Comparison of ENCODE assay signal across 16 cellular contexts in genomic region chr17:29578626-29579485, GRCh38. TPM values are rescaled to one million over a fixed set of nuclear protein-coding genes. Genes with fewer than 3 reads are reported as not detected.
DNase-seq lines count a peak whose midpoint lies in the region; FAIRE-seq and TF ChIP-seq lines count a peak whose summit lies in the region.
"Had no signal": no experiment of that assay in that cellular context is flagged by ENCODE, and none has a peak within 500 bp of the region (broad histone marks: within the 10 kb centered on the region; RNA-seq: fewer than 3 reads in every experiment).

No MANE protein-coding gene starts in this region.

- H3K36me3 Mint-ChIP-seq in activated T-cell treated with anti-CD3 and anti-CD28 coated beads, Interleukin-2, amount 50 U/mL, for 24 hours (ENCODE audit: low read depth) = peaks cover 100% of the 10 kb centered on the region
- peaks cover 38% of the 10 kb centered on the region for H3K36me3 Mint-ChIP-seq in MCF 10A (ENCODE audit: insufficient read depth, unreplicated experiment)

- 87 to 88% methylated on average over 13 to 14 of the region's 14 CpGs for WGBS in tibial nerve, 2 donors

- no peaks in the 10 kb centered on the region for H3K27me3 Mint-ChIP-seq in activated T-cell treated with anti-CD3 and anti-CD28 coated beads, Interleukin-2, amount 50 U/mL, for 24 hours
- H3K27me3 Mint-ChIP-seq in MCF 10A (ENCODE audit: insufficient read depth, unreplicated experiment) = no peaks in the 10 kb centered on the region

- TF ChIP-seq POLR2A in GM12892 (IDR thresholded peaks at IDR 0.05; ENCODE audit: low read depth, low read length) = no peak
- no peak for TF ChIP-seq POLR2A in tibial nerve (IDR thresholded peaks at IDR 0.05)

- TF ChIP-seq CTCF in osteoblast (IDR thresholded peaks at IDR 0.05; ENCODE audit: extremely low read depth, low read depth, low read length) = no peak
- no peak for TF ChIP-seq CTCF in tibial nerve (IDR thresholded peaks at IDR 0.05)
- no peak for TF ChIP-seq CTCF in MCF 10A (IDR thresholded peaks at IDR 0.05; ENCODE audit: unreplicated experiment)

- peaks cover 29% of the 10 kb centered on the region for H3K79me2 ChIP-seq in osteoblast (ENCODE audit: insufficient read depth, low read length)

- peaks cover 25% of the 10 kb centered on the region for H3K4me1 Mint-ChIP-seq in activated T-cell treated with anti-CD3 and anti-CD28 coated beads, Interleukin-2, amount 50 U/mL, for 24 hours (ENCODE audit: low read depth)
- peaks cover 28% of the 10 kb centered on the region for H3K4me1 Mint-ChIP-seq in MCF 10A (ENCODE audit: insufficient read depth, unreplicated experiment)

- H3K27ac ChIP-seq in caudate nucleus (ENCODE audit: low read depth, low read length) (peak overlapping the region; percentile 63), osteoblast (ENCODE audit: low read depth, low read length) (no peak overlapping the region), tibial nerve (peak overlapping the region in 2 of 4 donors; percentile 62 to 93)

- H3K4me3 ChIP-seq in osteoblast (ENCODE audit: insufficient read depth, low read length) (no peak overlapping the region), tibial nerve (no peak overlapping the region)
- H3K4me3 ChIP-seq: MG63 had no signal

- no peak overlapping the region for H2AFZ ChIP-seq in osteoblast (ENCODE audit: low read length)

- intact Hi-C loops in MCF 10A (cut with micrococcal nuclease) = no loop called here

- DNase-seq in activated T-cell treated with anti-CD3 and anti-CD28 coated beads, Interleukin-2, amount 50 U/mL, for 24 hours = no peak
- no peak for DNase-seq in activated T-cell treated with anti-CD3 and anti-CD28 coated beads for 4 hours
- DNase-seq in GM12892 (ENCODE audit: insufficient read length) = peak; percentile 5
- no peak for DNase-seq in caudate nucleus (lab: John Stamatoyannopoulos, UW)
- DNase-seq in osteoblast (ENCODE audit: insufficient read length, low spot score, missing footprints) = peak; percentile 77
- DNase-seq in tibial nerve (ENCODE audit: low spot score in 2 of 2) = no peak
- no peak for DNase-seq in occipital lobe (lab: John Stamatoyannopoulos, UW)
- DNase-seq in MCF 10A (ENCODE audit: unreplicated experiment) = no peak
- DNase-seq: 8988T, DMS153, GOT3, HFFc6, KG1, NCI-H1092 treated with DMSO at 0.1 percent for 48 hours, NCI-H446 had no signal

- H3K9me3 Mint-ChIP-seq in activated T-cell treated with anti-CD3 and anti-CD28 coated beads, Interleukin-2, amount 50 U/mL, for 24 hours = no peaks in the 10 kb centered on the region
- no peaks in the 10 kb centered on the region for H3K9me3 Mint-ChIP-seq in MCF 10A (ENCODE audit: unreplicated experiment)
- H3K9me3 Mint-ChIP-seq: HFFc6 had no signal

- H4K20me1 ChIP-seq in osteoblast (ENCODE audit: insufficient read depth, low read length) = peaks cover 32% of the 10 kb centered on the region

- no TSS peak for BruUV-seq in MCF 10A (replicated peaks; lab: Mats Ljungman, UMichigan)

- POLR2A ChIA-PET in MCF 10A (lab: Yijun Ruan, JAX) = interaction anchor here (0.8 to 0.9 kb wide), 2 partner anchors 9 to 13 kb away, joined by 3 to 4 read pairs; no protein-coding TSS in a partner anchor

- H3K4me1 ChIP-seq in osteoblast (ENCODE audit: insufficient read depth, low read length) = peaks cover 10% of the 10 kb centered on the region
- H3K4me1 ChIP-seq in tibial nerve = peaks cover 0 to 77% (median 19%) of the 10 kb centered on the region in 4 donors

- no peaks in the 10 kb centered on the region for H3K27me3 ChIP-seq in osteoblast (ENCODE audit: insufficient read depth, low read length)
- no peaks in the 10 kb centered on the region for H3K27me3 ChIP-seq in tibial nerve
- H3K27me3 ChIP-seq: MG63 had no signal

- no peak for FAIRE-seq in GM12892 (lab: Jason Lieb, UNC)

- no peak overlapping the region for H3K4me3 Mint-ChIP-seq in activated T-cell treated with anti-CD3 and anti-CD28 coated beads, Interleukin-2, amount 50 U/mL, for 24 hours
- no peak overlapping the region for H3K4me3 Mint-ChIP-seq in MCF 10A (ENCODE audit: unreplicated experiment)
- H3K4me3 Mint-ChIP-seq: HFFc6 had no signal

- H3K36me3 ChIP-seq in osteoblast (ENCODE audit: insufficient read depth, low read length) (peaks cover 41% of the 10 kb centered on the region), tibial nerve (peaks cover 3 to 87% (median 26%) of the 10 kb centered on the region in 3 donors)

- peak overlapping the region; percentile 27 for H3K27ac Mint-ChIP-seq in activated T-cell treated with anti-CD3 and anti-CD28 coated beads, Interleukin-2, amount 50 U/mL, for 24 hours
- no peak overlapping the region for H3K27ac Mint-ChIP-seq in MCF 10A (ENCODE audit: low read depth, unreplicated experiment)
- H3K27ac Mint-ChIP-seq: HFFc6 had no signal

- CTCF ChIA-PET in MCF 10A (lab: Yijun Ruan, JAX) = interaction anchor here (0.6 to 6.8 kb wide), 10 partner anchors 9 to 462 kb away, joined by 3 to 89 read pairs (median 5); partner anchors contain the start of genes ABHD15, ANKRD13B, SSH2 and TP53I13

- H3K9me3 ChIP-seq in osteoblast (ENCODE audit: low read depth, low read length) (no peaks in the 10 kb centered on the region), tibial nerve (no peaks in the 10 kb centered on the region)
- H3K9me3 ChIP-seq: MG63 had no signal

- no peak for TF ChIP-seq EP300 in tibial nerve (IDR thresholded peaks at IDR 0.05)

- no peak overlapping the region for H3K4me2 ChIP-seq in osteoblast (ENCODE audit: insufficient read depth, low read length)

RNA-seq across cellular contexts. Expression of gene TP53I13, which starts 10.4 kb away (rescaled TPM):
- polyA plus RNA-seq in GM12892 (2012; ENCODE audit: missing spikeins) = 12.3 TPM
- total RNA-seq in osteoblast (57.2 and 57.5 TPM in 2 replicates), tibial nerve (100 to 1,000 TPM; 119 to 188 (median 152) TPM), occipital lobe (6.9 TPM), MCF 10A (2022) (29.6 and 34.5 TPM in 2 replicates)

RNA-seq across cellular contexts. Expression of gene GIT1, which starts 10.6 kb away (rescaled TPM):
- 14.8 TPM for polyA plus RNA-seq in GM12892 (2012; ENCODE audit: missing spikeins)
- total RNA-seq in osteoblast (31.8 and 34.4 TPM in 2 replicates), tibial nerve (100 to 1,000 TPM in 1 of 4 donors, 10 to 100 TPM in 3; 51.3 to 100 (median 89.7) TPM), occipital lobe (29.6 TPM), MCF 10A (2022) (49.0 and 52.6 TPM in 2 replicates)

RNA-seq across cellular contexts. Expression of gene ABHD15, which starts 12.0 kb away (rescaled TPM):
- 2.4 TPM for polyA plus RNA-seq in GM12892 (2012; ENCODE audit: missing spikeins)
- total RNA-seq in osteoblast = 8.8 and 9.4 TPM in 2 replicates
- 10 to 100 TPM; 25.7 to 32.7 (median 30.3) TPM for total RNA-seq in tibial nerve
- total RNA-seq in occipital lobe = 0.78 TPM
- total RNA-seq in MCF 10A (2022) = 2.8 and 4.9 TPM in 2 replicates

RNA-seq across cellular contexts. Expression of gene ANKRD13B, which starts 14.1 kb away (rescaled TPM):
- polyA plus RNA-seq in GM12892 (2012; ENCODE audit: missing spikeins) = 1.0 TPM
- total RNA-seq in osteoblast (13.0 and 18.5 TPM in 2 replicates), tibial nerve (10 to 100 TPM; 19.0 to 50.1 (median 26.4) TPM), occipital lobe (28.1 TPM), MCF 10A (2022) (14.4 and 17.9 TPM in 2 replicates)

RNA-seq across cellular contexts. Expression of gene CORO6, which starts 43.9 kb away (rescaled TPM):
- polyA plus RNA-seq in GM12892 (2012; ENCODE audit: missing spikeins) = 0.70 TPM
- total RNA-seq in osteoblast = 12.7 and 20.3 TPM in 2 replicates
- total RNA-seq in tibial nerve = 100 to 1,000 TPM in 2 of 4 donors, 10 to 100 TPM in 2; 34.5 to 139 (median 83.1) TPM
- 0.47 TPM for total RNA-seq in occipital lobe
- 1.4 and 1.6 TPM in 2 replicates for total RNA-seq in MCF 10A (2022)

Comparison
In these comparisons a context has a peak if more than half of its experiments do, and no peak if none do; other contexts are left out.
1. DNase-seq: peak in GM12892 (single experiment) and osteoblast (single experiment); none in activated T-cell treated with anti-CD3 and anti-CD28 coated beads, Interleukin-2, amount 50 U/mL, for 24 hours (single experiment), activated T-cell treated with anti-CD3 and anti-CD28 coated beads for 4 hours (single experiment), caudate nucleus (0 of 61), tibial nerve (0 of 2), occipital lobe (single experiment) and MCF 10A (single experiment).